ENCODE assay signal across 9 cellular contexts in the genomic region with DNA sequence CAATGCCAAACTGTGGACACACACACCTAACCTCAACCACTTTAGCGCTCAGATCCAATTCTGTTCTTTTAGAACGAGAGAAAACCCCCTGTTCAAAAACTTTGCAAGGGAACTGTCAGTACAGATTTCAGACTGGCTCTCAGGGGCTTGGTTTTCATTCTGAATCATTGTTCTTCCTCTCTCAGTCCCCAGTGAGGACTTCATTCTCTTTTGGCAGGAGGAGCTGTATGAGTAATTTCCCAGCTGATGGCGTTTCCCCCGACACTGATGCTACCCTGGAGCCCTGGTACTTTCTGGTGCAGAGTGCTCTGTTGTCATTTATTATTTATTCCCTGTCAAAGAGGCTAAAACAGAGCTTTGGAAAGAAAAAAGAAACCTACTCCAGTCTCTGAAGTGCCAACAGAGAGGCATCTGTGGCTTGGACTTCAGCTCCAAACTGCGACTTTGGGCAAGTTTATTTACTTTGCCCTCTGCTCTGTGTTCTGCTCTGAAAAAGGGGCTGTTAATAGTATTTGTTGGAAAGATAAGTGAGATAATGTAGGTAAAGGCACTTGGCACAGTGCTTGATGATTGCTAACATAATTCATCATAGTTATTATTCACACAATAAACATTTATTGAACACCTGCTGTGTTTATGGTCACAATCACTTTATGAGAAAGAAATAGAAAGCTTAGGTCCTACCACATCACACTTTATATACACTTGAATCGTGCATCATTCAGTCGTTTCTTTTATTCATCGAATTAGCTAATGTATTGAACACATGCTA. TPM values are rescaled to one million over a fixed set of nuclear protein-coding genes. Genes with fewer than 3 reads are reported as not detected.
DNase-seq lines count a peak whose midpoint lies in the region; ATAC-seq and TF ChIP-seq lines count a peak whose summit lies in the region.
"Had no signal": no experiment of that assay in that cellular context is flagged by ENCODE, and none has a peak within 500 bp of the region (broad histone marks: within the 10 kb centered on the region; RNA-seq: fewer than 3 reads in every experiment).

No MANE protein-coding gene starts in this region.

- H3K36me3 Mint-ChIP-seq in Caco-2 (ENCODE audit: insufficient read depth, unreplicated experiment): peaks cover 91% of the 10 kb centered on the region

- peak overlapping the region; percentile 87 for H3K4me2 ChIP-seq in OCI-LY3 (ENCODE audit: low read length)

- H3K4me1 Mint-ChIP-seq in Caco-2 (ENCODE audit: low read depth, unreplicated experiment): no peaks in the 10 kb centered on the region

- POLR2A ChIA-PET in Caco-2 (lab: Charles Lee): no interaction called here

- no peak for TF ChIP-seq POLR2A in heart left ventricle (IDR thresholded peaks at IDR 0.05)

- H4K20me1 ChIP-seq in OCI-LY3 (ENCODE audit: insufficient read depth, low read length): peaks cover 4% of the 10 kb centered on the region

- no peaks in the 10 kb centered on the region; the same call in 1 of the 2 replicates for H3K79me2 ChIP-seq in OCI-LY3 (ENCODE audit: low read length)

- H3K4me1 ChIP-seq in OCI-LY3 (ENCODE audit: low read length): peaks cover 40% of the 10 kb centered on the region
- H3K4me1 ChIP-seq in heart left ventricle: peaks cover 0 to 31% (median 20%) of the 10 kb centered on the region in 12 donors
- no peaks in the 10 kb centered on the region for H3K4me1 ChIP-seq in Caco-2

- no peak for TF ChIP-seq CTCF in OCI-LY3 (IDR thresholded peaks at IDR 0.05; ENCODE audit: low read depth, low read length)
- TF ChIP-seq CTCF in heart left ventricle (IDR thresholded peaks at IDR 0.05): no peak
- TF ChIP-seq CTCF in Caco-2 (IDR thresholded peaks at IDR 0.05; ENCODE audit: insufficient read depth in 1 of 2, low read depth in 1 of 2, low read length in 1 of 2, severe bottlenecking in 1 of 2, unreplicated experiment in 1 of 2): no peak

- no peak overlapping the region for H3K27ac Mint-ChIP-seq in Caco-2 (ENCODE audit: unreplicated experiment)

- H2AFZ ChIP-seq in OCI-LY3 (ENCODE audit: low read depth, low read length): no peak overlapping the region

- H3K27me3 ChIP-seq in OCI-LY3 (ENCODE audit: low read depth, low read length) (no peaks in the 10 kb centered on the region), heart left ventricle (no peaks in the 10 kb centered on the region), Caco-2 (replicated peaks; ENCODE audit: control insufficient read depth, insufficient read depth, low read length) (no peaks in the 10 kb centered on the region)

- H3K4me3 Mint-ChIP-seq in Caco-2 (ENCODE audit: unreplicated experiment): no peak overlapping the region

- peak overlapping the region; percentile 96 for H3K27ac ChIP-seq in OCI-LY3 (ENCODE audit: low read length)
- H3K27ac ChIP-seq in heart left ventricle: peak overlapping the region in 9 of 12 donors; percentile 4 to 60 (median 37)

- WGBS in heart left ventricle, 4 donors: 66 to 81% (median 71%) methylated on average over 8 of the region's 8 CpGs

- CTCF ChIA-PET in Caco-2 (lab: Charles Lee): interaction anchor here (0.8 kb wide), 1 partner anchor 56 kb away, joined by 3 read pairs; no protein-coding TSS in a partner anchor

- no peaks in the 10 kb centered on the region for H3K27me3 Mint-ChIP-seq in Caco-2 (ENCODE audit: insufficient read depth, unreplicated experiment)

- intact Hi-C loops in heart left ventricle (cut with DNase I): loop anchor here in 2 of 10 donors (5.0 kb wide), 2 partner anchors 34 to 40 kb away; no protein-coding TSS in a partner anchor
- intact Hi-C loops in Caco-2 (cut with micrococcal nuclease; ENCODE audit: unreplicated experiment): no loop called here

- H3K9me3 ChIP-seq in OCI-LY3 (ENCODE audit: insufficient read depth, low read length) (no peaks in the 10 kb centered on the region), heart left ventricle (no peaks in the 10 kb centered on the region), Caco-2 (no peaks in the 10 kb centered on the region)

- H3K36me3 ChIP-seq in OCI-LY3 (replicated peaks; ENCODE audit: low read depth, low read length) (peaks cover 39% of the 10 kb centered on the region), heart left ventricle (peaks cover 0 to 100% (median 92%) of the 10 kb centered on the region in 9 donors), Caco-2 (ENCODE audit: control insufficient read depth, insufficient read depth, low read length) (peaks cover 7% of the 10 kb centered on the region)

- peak; percentile 85 for DNase-seq in AG20443 (ENCODE audit: low spot score)
- peak; percentile 44 for DNase-seq in GM19240 (ENCODE audit: insufficient read length, low spot score)
- no peak for DNase-seq in heart left ventricle
- no peak for DNase-seq in iPS-NIHi11 (ENCODE audit: low spot score)
- DNase-seq in Caco-2: no peak
- DNase-seq in H4 (ENCODE audit: low spot score): no peak
- no peak for DNase-seq in activated T-cell treated with anti-CD3 and anti-CD28 coated beads for 4 hours
- DNase-seq: NCI-H1436 had no signal

- no TSS peak for BruUV-seq in Caco-2 (replicated peaks; lab: Mats Ljungman, UMichigan)

- H3K4me3 ChIP-seq in OCI-LY3 (ENCODE audit: low read length): peak overlapping the region; percentile 61
- H3K4me3 ChIP-seq in heart left ventricle: no peak overlapping the region
- no peak overlapping the region for H3K4me3 ChIP-seq in Caco-2 (ENCODE audit: low read depth, low read length)

- peak; percentile 24 to 74 (median 65) for ATAC-seq in heart left ventricle

- H3K9ac ChIP-seq in OCI-LY3 (ENCODE audit: low read length): peak overlapping the region; percentile 60

- H3K9me3 Mint-ChIP-seq in Caco-2 (ENCODE audit: unreplicated experiment): no peaks in the 10 kb centered on the region

RNA-seq across cellular contexts. Expression of a gene that starts 28.3 kb away (rescaled TPM):
- 1 to 10 TPM in 2 of 9 donors, under 1 TPM in 7; 0.30 to 1.5 (median 0.74) TPM for total RNA-seq in heart left ventricle
- 1 to 10 TPM in 1 of 2 donors, under 1 TPM in 1; 0.46 to 1.7 TPM for polyA plus RNA-seq in heart left ventricle
- total RNA-seq in Caco-2 (2022): 37.8 and 48.5 TPM in 2 replicates
- 8.1 and 8.9 TPM in 2 replicates for total RNA-seq in H4 (2014; rRNA removed; shearing (Covaris generic))

RNA-seq across cellular contexts. Expression of a gene that starts 34.0 kb away (rescaled TPM):
- 10 to 100 TPM; 22.7 to 41.0 (median 28.1) TPM for total RNA-seq in heart left ventricle
- polyA plus RNA-seq in heart left ventricle: 10 to 100 TPM; 13.4 to 30.7 TPM
- total RNA-seq in Caco-2 (2022): 56.3 and 66.8 TPM in 2 replicates
- total RNA-seq in H4 (2014; rRNA removed; shearing (Covaris generic)): 32.9 and 36.9 TPM in 2 replicates

Comparison
In these comparisons a context has a peak if more than half of its experiments do, and no peak if none do; other contexts are left out.
1. DNase-seq: peak in AG20443 (single experiment) and GM19240 (single experiment); none in heart left ventricle (0 of 5), iPS-NIHi11 (single experiment), Caco-2 (0 of 2), H4 (single experiment) and activated T-cell treated with anti-CD3 and anti-CD28 coated beads for 4 hours (single experiment).